In the genomic region with DNA sequence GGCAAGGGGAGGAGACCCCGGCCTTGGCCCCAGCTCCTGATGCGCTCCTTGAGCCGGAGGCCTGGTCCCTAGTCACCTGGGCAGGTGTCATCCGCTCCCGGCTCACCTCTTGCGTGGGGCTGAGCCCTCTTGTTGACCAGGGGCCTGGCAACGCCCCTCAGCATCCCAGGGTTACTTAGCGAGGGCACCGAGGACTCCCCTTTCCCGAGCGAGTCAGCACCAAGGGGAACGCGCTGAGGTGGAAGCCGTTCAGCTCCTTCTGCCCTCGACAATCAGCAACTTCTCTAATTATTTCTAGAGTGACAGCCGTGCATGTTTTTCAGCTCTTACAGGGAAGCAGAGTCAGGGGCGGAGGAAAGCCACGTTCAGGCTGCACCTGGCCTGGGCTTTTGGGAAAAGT, we compare ENCODE assay signal across 8 cellular contexts. TPM values are rescaled to one million over a fixed set of nuclear protein-coding genes. Genes with fewer than 3 reads are reported as not detected.
DNase-seq lines count a peak whose midpoint lies in the region; ATAC-seq and TF ChIP-seq lines count a peak whose summit lies in the region.

No MANE protein-coding gene starts in this region.

- H3K36me3 ChIP-seq in left lung: no peaks in the 10 kb centered on the region

- H3K4me1 ChIP-seq in left lung: peaks cover 6 to 33% of the 10 kb centered on the region in 2 donors

- H3K9me3 ChIP-seq in left lung: no peaks in the 10 kb centered on the region

- no peaks in the 10 kb centered on the region for H3K9me3 Mint-ChIP-seq in activated naive CD4-positive, alpha-beta T cell treated with anti-CD3 and anti-CD28 coated beads for 36 hours
- H3K9me3 Mint-ChIP-seq in activated naive CD8-positive, alpha-beta T cell treated with anti-CD3 and anti-CD28 coated beads, Interleukin-2, amount 10 ng/mL, durations not matched to agents 7 days and 5 days: peaks cover 2% of the 10 kb centered on the region
- no peaks in the 10 kb centered on the region for H3K9me3 Mint-ChIP-seq in type B pancreatic cell

- H3K27me3 Mint-ChIP-seq in activated naive CD4-positive, alpha-beta T cell treated with anti-CD3 and anti-CD28 coated beads for 36 hours (ENCODE audit: low read depth): peaks cover 15% of the 10 kb centered on the region
- peaks cover 52% of the 10 kb centered on the region for H3K27me3 Mint-ChIP-seq in activated naive CD8-positive, alpha-beta T cell treated with anti-CD3 and anti-CD28 coated beads, Interleukin-2, amount 10 ng/mL, durations not matched to agents 7 days and 5 days
- peaks cover 19% of the 10 kb centered on the region for H3K27me3 Mint-ChIP-seq in type B pancreatic cell

- ATAC-seq in activated naive CD8-positive, alpha-beta T cell treated with anti-CD3 and anti-CD28 coated beads, Interleukin-2, amount 10 ng/mL, durations not matched to agents 7 days and 5 days (ENCODE audit: low read depth): no peak
- ATAC-seq in left lung (no peak), HG03460 (IDR thresholded peaks at IDR 0.05; ENCODE audit: unreplicated experiment) (no peak)

- no peak for TF ChIP-seq CTCF in left lung (IDR thresholded peaks at IDR 0.05)
- no peak for TF ChIP-seq CTCF in type B pancreatic cell (conservative IDR thresholded peaks at IDR 0.05)

- H3K27ac Mint-ChIP-seq in activated naive CD4-positive, alpha-beta T cell treated with anti-CD3 and anti-CD28 coated beads for 36 hours: no peak overlapping the region
- no peak overlapping the region for H3K27ac Mint-ChIP-seq in activated naive CD8-positive, alpha-beta T cell treated with anti-CD3 and anti-CD28 coated beads, Interleukin-2, amount 10 ng/mL, durations not matched to agents 7 days and 5 days
- H3K27ac Mint-ChIP-seq in type B pancreatic cell: no peak overlapping the region

- peaks cover 0 to 54% of the 10 kb centered on the region in 2 donors for H3K27me3 ChIP-seq in left lung

- intact Hi-C loops in activated naive CD4-positive, alpha-beta T cell treated with anti-CD3 and anti-CD28 coated beads for 36 hours (cut with micrococcal nuclease): loop anchor here (1.0 kb wide), 1 partner anchor 292 kb away; the partner anchor contains the start of gene ERRFI1
- intact Hi-C loops in left lung (cut with DNase I): loop anchor here in 1 of 2 donors (5.0 to 10.0 kb wide), 2 partner anchors 291 to 334 kb away; partner anchors contain the start of gene ERRFI1

- no peak overlapping the region for H3K27ac ChIP-seq in left lung

- CTCF ChIA-PET in activated naive CD4-positive, alpha-beta T cell treated with anti-CD3 and anti-CD28 coated beads for 36 hours (lab: Charles Lee): interaction anchor here (0.6 to 1.9 kb wide), 4 partner anchors 11 to 303 kb away, joined by 3 to 7 read pairs (median 4); no protein-coding TSS in a partner anchor

- POLR2A ChIA-PET in activated naive CD8-positive, alpha-beta T cell treated with anti-CD3 and anti-CD28 coated beads, Interleukin-2, amount 10 ng/mL, durations not matched to agents 7 days and 5 days (lab: Charles Lee): interaction anchor here (0.6 kb wide), 1 partner anchor 204 kb away, joined by 4 read pairs; no protein-coding TSS in a partner anchor

- peak; percentile 17 for DNase-seq in activated naive CD4-positive, alpha-beta T cell treated with anti-CD3 and anti-CD28 coated beads for 36 hours
- no peak for DNase-seq in activated naive CD4-positive, alpha-beta T cell treated with Interleukin-2 at 50 U/mL for 16 hours
- DNase-seq in activated naive CD8-positive, alpha-beta T cell treated with anti-CD3 and anti-CD28 coated beads, Interleukin-2, amount 10 ng/mL, durations not matched to agents 7 days and 5 days: no peak
- DNase-seq in left lung (no peak), type B pancreatic cell (ENCODE audit: extremely low spot score, unreplicated experiment) (no peak), Kasumi-1 (lab: John Stamatoyannopoulos, UW) (no peak), HPDE6-E6E7 (ENCODE audit: extremely low spot score) (no peak)

- H3K4me3 ChIP-seq in left lung: peak overlapping the region; percentile 49 to 56

- H3K4me1 Mint-ChIP-seq in activated naive CD4-positive, alpha-beta T cell treated with anti-CD3 and anti-CD28 coated beads for 36 hours (ENCODE audit: low read depth): peaks cover 9% of the 10 kb centered on the region
- H3K4me1 Mint-ChIP-seq in activated naive CD8-positive, alpha-beta T cell treated with anti-CD3 and anti-CD28 coated beads, Interleukin-2, amount 10 ng/mL, durations not matched to agents 7 days and 5 days: peaks cover 5% of the 10 kb centered on the region
- peaks cover 28% of the 10 kb centered on the region for H3K4me1 Mint-ChIP-seq in type B pancreatic cell (ENCODE audit: unreplicated experiment)

- H3K4me3 Mint-ChIP-seq in activated naive CD4-positive, alpha-beta T cell treated with anti-CD3 and anti-CD28 coated beads for 36 hours: peak overlapping the region; percentile 61
- H3K4me3 Mint-ChIP-seq in activated naive CD8-positive, alpha-beta T cell treated with anti-CD3 and anti-CD28 coated beads, Interleukin-2, amount 10 ng/mL, durations not matched to agents 7 days and 5 days: peak overlapping the region; percentile 61
- peak overlapping the region; percentile 79 for H3K4me3 Mint-ChIP-seq in type B pancreatic cell

- H3K36me3 Mint-ChIP-seq in activated naive CD4-positive, alpha-beta T cell treated with anti-CD3 and anti-CD28 coated beads for 36 hours (ENCODE audit: low read depth): no peaks in the 10 kb centered on the region
- H3K36me3 Mint-ChIP-seq in activated naive CD8-positive, alpha-beta T cell treated with anti-CD3 and anti-CD28 coated beads, Interleukin-2, amount 10 ng/mL, durations not matched to agents 7 days and 5 days: no peaks in the 10 kb centered on the region
- H3K36me3 Mint-ChIP-seq in type B pancreatic cell: no peaks in the 10 kb centered on the region

RNA-seq across cellular contexts. Expression of gene SLC45A1, which starts 0.5 kb away (rescaled TPM):
- total RNA-seq in activated naive CD4-positive, alpha-beta T cell treated with anti-CD3 and anti-CD28 coated beads for 36 hours: under 1 TPM; 0.52 to 0.74 TPM
- under 1 TPM; 0.50 to 0.88 TPM for total RNA-seq in activated naive CD8-positive, alpha-beta T cell treated with anti-CD3 and anti-CD28 coated beads, Interleukin-2, amount 10 ng/mL, durations not matched to agents 7 days and 5 days
- 1 to 10 TPM; 1.4 TPM for total RNA-seq in left lung
- 0.67 and 2.7 TPM in 2 replicates for total RNA-seq in type B pancreatic cell (ENCODE audit: low replicate concordance)
